In genomic region chr9:135745189-135745588, GRCh38 we compare ENCODE assay signal across 9 cellular contexts. TPM values are rescaled to one million over a fixed set of nuclear protein-coding genes. Genes with fewer than 3 reads are reported as not detected.
"Had no signal": no experiment of that assay in that cellular context is flagged by ENCODE, and none has a peak within 500 bp of the region (broad histone marks: within the 10 kb centered on the region; RNA-seq: fewer than 3 reads in every experiment).

No MANE protein-coding gene starts in this region.

- ATAC-seq: GM23338, HCT116, K562 had no signal

- DNase-seq: H9, IMR-90 had no signal

- H3K27ac Mint-ChIP-seq: GM23338, H9 had no signal

- H2AFZ ChIP-seq: GM23338 had no signal

- H3K9me3 Mint-ChIP-seq: GM23338, H9 had no signal

- H3K4me1 Mint-ChIP-seq: GM23338 had no signal

- H3K4me3 Mint-ChIP-seq: GM23338, H9 had no signal

- H3K4me2 ChIP-seq: GM23338 had no signal

- H3K4me3 ChIP-seq: GM23338, K562 had no signal

- FAIRE-seq: H1, H54, HTR-8/SVneo, K562 had no signal

RNA-seq across cellular contexts. Expression of gene KCNT1, which starts 43.2 kb away (rescaled TPM):
- total RNA-seq: HT-29, IMR-90 had no signal
- polyA plus RNA-seq: IMR-90, K562 had no signal

RNA-seq across cellular contexts. Expression of gene SOHLH1, which starts 45.9 kb away (rescaled TPM):
- total RNA-seq: H1, H9, HT-29, IMR-90 had no signal
- polyA plus RNA-seq: GM23338, IMR-90 had no signal
